8 cellular contexts compared by ENCODE assay signal in the genomic region with DNA sequence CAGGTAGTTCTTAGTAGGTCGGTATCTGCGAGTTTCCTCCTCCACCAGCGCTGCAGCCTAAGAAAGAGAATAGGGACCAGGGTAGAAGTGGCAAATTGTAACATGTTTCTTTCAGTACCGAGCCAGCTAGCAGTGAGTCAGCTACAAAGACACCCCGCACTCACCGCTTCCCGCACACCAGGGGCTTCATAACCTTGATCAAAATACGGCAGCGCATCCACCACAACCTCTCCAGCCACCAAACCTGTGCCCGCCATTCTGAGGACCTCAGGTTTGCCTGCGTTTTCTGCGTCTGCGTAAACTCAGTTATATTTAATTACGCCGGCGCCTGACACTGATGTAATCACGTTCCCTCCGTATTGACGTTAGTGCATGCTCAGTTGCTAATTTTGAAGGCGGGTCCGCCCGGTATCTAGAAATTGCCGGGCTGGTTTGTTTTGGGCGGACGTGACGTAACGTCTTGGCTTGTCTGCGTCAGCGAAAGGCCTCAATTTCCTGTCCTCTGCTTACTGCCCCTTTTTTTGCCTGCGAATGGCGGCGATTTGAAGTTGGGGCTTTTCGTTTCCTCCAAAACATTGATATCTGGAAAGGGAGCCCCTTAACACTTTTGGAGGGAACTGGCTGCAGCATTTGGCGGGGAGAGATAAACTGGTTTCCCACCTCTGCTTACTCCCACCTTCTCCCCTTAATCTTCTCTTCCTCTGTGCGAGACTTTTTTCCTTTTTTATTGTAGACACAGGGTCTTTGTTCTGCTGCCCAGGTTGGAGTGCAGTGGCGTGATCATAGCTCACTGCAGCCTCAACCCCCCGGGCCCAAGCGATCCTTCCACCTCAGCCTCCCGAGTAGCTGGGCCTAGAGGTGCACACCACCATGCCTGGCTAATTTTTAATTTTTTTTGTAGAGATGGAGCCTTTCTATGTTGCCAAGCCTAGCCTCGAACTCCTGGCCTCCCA. TPM values are rescaled to one million over a fixed set of nuclear protein-coding genes. Genes with fewer than 3 reads are reported as not detected.
A peak's percentile ranks its signal among the peaks of the same experiment; 100 is the strongest.
DNase-seq lines count a peak whose midpoint lies in the region; ATAC-seq and TF ChIP-seq lines count a peak whose summit lies in the region.

TSS of gene BCAS2 (minus strand) at position 281 of the 953 bp plus-strand sequence. CDS start at position 257, 24 bp downstream.

- peak; percentile 95 for DNase-seq in AG04450 (ENCODE audit: low read depth, low spot score)
- peak; percentile 96 for DNase-seq in NCI-H226
- DNase-seq in WTC11 (ENCODE audit: low spot score), result peak; percentile 87
- DNase-seq in cardiac fibroblast (ENCODE audit: low read depth in 2 of 2), result peak; percentile 99
- DNase-seq in iPS-NIHi7 (ENCODE audit: extremely low spot score), result peak; percentile 88
- DNase-seq in smooth muscle cell (lab: John Stamatoyannopoulos, UW; ENCODE audit: unreplicated experiment), result peak; percentile 52

- no peaks in the 10 kb centered on the region for H3F3A ChIP-seq in smooth muscle cell (ENCODE audit: low read depth)

- peak within 1 kb of the TSS; percentile 96 for H2AFZ ChIP-seq in smooth muscle cell (ENCODE audit: low read depth)

- H3K27ac Mint-ChIP-seq in WTC11, result peak within 1 kb of the TSS; percentile 96

- TF ChIP-seq CTCF in AG04450 (IDR thresholded peaks at IDR 0.05; ENCODE audit: low read depth, low read length) (no peak), WTC11 (IDR thresholded peaks at IDR 0.05) (no peak), cardiac fibroblast (IDR thresholded peaks at IDR 0.05; ENCODE audit: low read depth, low read length) (no peak), smooth muscle cell (IDR thresholded peaks at IDR 0.05; ENCODE audit: borderline replicate concordance, insufficient read depth, poor library complexity, severe bottlenecking) (no peak)

- no peaks in the 10 kb centered on the region for H4K20me1 ChIP-seq in smooth muscle cell (ENCODE audit: low read depth)

- peaks cover 3% of the 10 kb centered on the region; the same call in 1 of the 2 replicates for H3K9me3 Mint-ChIP-seq in WTC11

- H3K4me1 Mint-ChIP-seq in WTC11, result peaks cover 9% of the 10 kb centered on the region

- H3K4me2 ChIP-seq in smooth muscle cell, result peak within 1 kb of the TSS; percentile 86

- ATAC-seq in GM18909 (IDR thresholded peaks at IDR 0.05; ENCODE audit: poor library complexity, unreplicated experiment), result peak; percentile 99
- ATAC-seq in HG03175 (IDR thresholded peaks at IDR 0.05; ENCODE audit: unreplicated experiment), result peak; percentile 100
- ATAC-seq in WTC11, result peak; percentile 97

- H3K36me3 Mint-ChIP-seq in WTC11, result peaks cover 22% of the 10 kb centered on the region

- peaks cover 17% of the 10 kb centered on the region for H3K27me3 Mint-ChIP-seq in WTC11 (ENCODE audit: low read depth)

- H3K79me2 ChIP-seq in smooth muscle cell (ENCODE audit: low read depth), result peaks cover 42% of the 10 kb centered on the region

- H3K27me3 ChIP-seq in AG04450 (ENCODE audit: control insufficient read depth, insufficient read depth, low read length) (no peaks in the 10 kb centered on the region), smooth muscle cell (ENCODE audit: low read depth) (no peaks in the 10 kb centered on the region)

- H3K4me3 ChIP-seq in AG04450 (ENCODE audit: low read depth, low read length), result peak within 1 kb of the TSS; percentile 96
- peak within 1 kb of the TSS; percentile 69 to 73 for H3K4me3 ChIP-seq in cardiac fibroblast (replicated peaks in 1 of 2; ENCODE audit: low read depth in 2 of 2, low read length in 2 of 2)
- H3K4me3 ChIP-seq in smooth muscle cell, result peak within 1 kb of the TSS; percentile 84

- 13% methylated on average over 40 of the region's 40 CpGs for WGBS in smooth muscle cell (ENCODE audit: low lambda C conversion rate)

- peaks cover 15% of the 10 kb centered on the region for H3K4me1 ChIP-seq in smooth muscle cell (ENCODE audit: low read depth)

- H3K9ac ChIP-seq in smooth muscle cell (ENCODE audit: low read depth), result peak within 1 kb of the TSS; percentile 92

- H3K4me3 Mint-ChIP-seq in WTC11, result peak within 1 kb of the TSS; percentile 93

- POLR2A ChIA-PET in AG04450 (lab: Yijun Ruan, JAX), result interaction anchor here (0.6 kb wide), 1 partner anchor 225 kb away, joined by 4 read pairs; no protein-coding TSS in a partner anchor
- POLR2A ChIA-PET in WTC11 (lab: Charles Lee), result no interaction called here

- H3K9me3 ChIP-seq in AG04450 (ENCODE audit: control insufficient read depth, insufficient read depth, low read length), result no peaks in the 10 kb centered on the region
- no peaks in the 10 kb centered on the region for H3K9me3 ChIP-seq in smooth muscle cell (replicated peaks; ENCODE audit: low read depth)

- CTCF ChIA-PET in AG04450 (lab: Charles Lee) (interaction anchor here (0.8 to 1.7 kb wide), 4 partner anchors 9 to 236 kb away, joined by 3 to 9 read pairs (median 4); no protein-coding TSS in a partner anchor), WTC11 (lab: Charles Lee) (interaction anchor here (0.7 to 1.0 kb wide), 2 partner anchors 88 to 235 kb away, joined by 3 to 5 read pairs; partner anchors contain the start of gene DENND2C)

- H3K27ac ChIP-seq in AG04450 (ENCODE audit: low read depth, low read length) (peak within 1 kb of the TSS; percentile 68), smooth muscle cell (ENCODE audit: low read depth) (peak within 1 kb of the TSS; percentile 68)

- peaks cover 8% of the 10 kb centered on the region for H3K36me3 ChIP-seq in smooth muscle cell (ENCODE audit: low read depth)

TF ChIP-seq in WTC11, 78 proteins besides CTCF, POLR2A, EP300 and RAD21:
- TF ChIP-seq ZNF138 (CRISPR knock-in tag; conservative IDR thresholded peaks at IDR 0.05) (no peak), CREM (CRISPR knock-in tag; IDR thresholded peaks at IDR 0.05) (peak; percentile 97), SP1 (CRISPR knock-in tag; conservative IDR thresholded peaks at IDR 0.05) (peak; percentile 60; the same call in 1 of the 2 replicates), MXD4 (CRISPR knock-in tag; IDR thresholded peaks at IDR 0.05; ENCODE audit: borderline replicate concordance) (no peak), FOXK1 (CRISPR knock-in tag; IDR thresholded peaks at IDR 0.05) (peak; percentile 85), GABPB1 (CRISPR knock-in tag; IDR thresholded peaks at IDR 0.05) (peak; percentile 91), FOXP4 (CRISPR knock-in tag; IDR thresholded peaks at IDR 0.05) (0 out of 2 replicates have a peak, but pooled peaks have one; percentile 12), ETV6 (CRISPR knock-in tag; IDR thresholded peaks at IDR 0.05) (peak; percentile 66), NFE2L1 (CRISPR knock-in tag; IDR thresholded peaks at IDR 0.05) (0 out of 2 replicates have a peak, but pooled peaks have one; percentile 17)
- TF ChIP-seq, protein P1, sequence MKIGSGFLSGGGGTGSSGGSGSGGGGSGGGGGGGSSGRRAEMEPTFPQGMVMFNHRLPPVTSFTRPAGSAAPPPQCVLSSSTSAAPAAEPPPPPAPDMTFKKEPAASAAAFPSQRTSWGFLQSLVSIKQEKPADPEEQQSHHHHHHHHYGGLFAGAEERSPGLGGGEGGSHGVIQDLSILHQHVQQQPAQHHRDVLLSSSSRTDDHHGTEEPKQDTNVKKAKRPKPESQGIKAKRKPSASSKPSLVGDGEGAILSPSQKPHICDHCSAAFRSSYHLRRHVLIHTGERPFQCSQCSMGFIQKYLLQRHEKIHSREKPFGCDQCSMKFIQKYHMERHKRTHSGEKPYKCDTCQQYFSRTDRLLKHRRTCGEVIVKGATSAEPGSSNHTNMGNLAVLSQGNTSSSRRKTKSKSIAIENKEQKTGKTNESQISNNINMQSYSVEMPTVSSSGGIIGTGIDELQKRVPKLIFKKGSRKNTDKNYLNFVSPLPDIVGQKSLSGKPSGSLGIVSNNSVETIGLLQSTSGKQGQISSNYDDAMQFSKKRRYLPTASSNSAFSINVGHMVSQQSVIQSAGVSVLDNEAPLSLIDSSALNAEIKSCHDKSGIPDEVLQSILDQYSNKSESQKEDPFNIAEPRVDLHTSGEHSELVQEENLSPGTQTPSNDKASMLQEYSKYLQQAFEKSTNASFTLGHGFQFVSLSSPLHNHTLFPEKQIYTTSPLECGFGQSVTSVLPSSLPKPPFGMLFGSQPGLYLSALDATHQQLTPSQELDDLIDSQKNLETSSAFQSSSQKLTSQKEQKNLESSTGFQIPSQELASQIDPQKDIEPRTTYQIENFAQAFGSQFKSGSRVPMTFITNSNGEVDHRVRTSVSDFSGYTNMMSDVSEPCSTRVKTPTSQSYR (CRISPR knock-in tag; IDR thresholded peaks at IDR 0.05), result 0 out of 2 replicates have a peak, but pooled peaks have one; percentile 13
- TF ChIP-seq, protein P2, sequence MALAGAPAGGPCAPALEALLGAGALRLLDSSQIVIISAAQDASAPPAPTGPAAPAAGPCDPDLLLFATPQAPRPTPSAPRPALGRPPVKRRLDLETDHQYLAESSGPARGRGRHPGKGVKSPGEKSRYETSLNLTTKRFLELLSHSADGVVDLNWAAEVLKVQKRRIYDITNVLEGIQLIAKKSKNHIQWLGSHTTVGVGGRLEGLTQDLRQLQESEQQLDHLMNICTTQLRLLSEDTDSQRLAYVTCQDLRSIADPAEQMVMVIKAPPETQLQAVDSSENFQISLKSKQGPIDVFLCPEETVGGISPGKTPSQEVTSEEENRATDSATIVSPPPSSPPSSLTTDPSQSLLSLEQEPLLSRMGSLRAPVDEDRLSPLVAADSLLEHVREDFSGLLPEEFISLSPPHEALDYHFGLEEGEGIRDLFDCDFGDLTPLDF (CRISPR knock-in tag; IDR thresholded peaks at IDR 0.05), result no peak

RNA-seq across cellular contexts. Expression of gene BCAS2, which starts in this region (rescaled TPM):
- polyA plus RNA-seq in AG04450 (2011; rRNA removed) (35.3 and 52.1 TPM in 2 replicates), smooth muscle cell (57.0 and 61.2 TPM in 2 replicates)
- polyA minus RNA-seq in AG04450 (2011; rRNA and poly(A)+ RNA removed), result 13.6 and 22.2 TPM in 2 replicates
- total RNA-seq in WTC11 (2021) (39.0 to 43.3 TPM (median 42.7 TPM) in 3 replicates), smooth muscle cell (49.3 and 65.5 TPM in 2 replicates)

Comparison
In these comparisons a context has a peak if more than half of its experiments do, and no peak if none do; other contexts are left out.
1. Peak in every context shown above with its lines: DNase-seq, ATAC-seq, H3K4me3 ChIP-seq and H3K27ac ChIP-seq.